In genomic region chr2:43270930-43271615, GRCh38 we compare ENCODE assay signal across 1 cellular context.
TF ChIP-seq lines count a peak whose summit lies in the region.

No MANE protein-coding gene starts in this region.

TF ChIP-seq in WTC11, 78 proteins besides CTCF, POLR2A, EP300 and RAD21 (continued from another document):
- TF ChIP-seq ZNF512 (CRISPR knock-in tag; IDR thresholded peaks at IDR 0.05; ENCODE audit: borderline replicate concordance) (no peak), ZNF423 (CRISPR knock-in tag; IDR thresholded peaks at IDR 0.05) (no peak), ZNF416 (CRISPR knock-in tag; IDR thresholded peaks at IDR 0.05) (no peak), ESRRA (CRISPR knock-in tag; IDR thresholded peaks at IDR 0.05; ENCODE audit: borderline replicate concordance) (no peak), RORB (CRISPR knock-in tag; IDR thresholded peaks at IDR 0.05) (no peak), CDX4 (CRISPR knock-in tag; IDR thresholded peaks at IDR 0.05; ENCODE audit: borderline replicate concordance) (no peak), ZNF532 (CRISPR knock-in tag; IDR thresholded peaks at IDR 0.05; ENCODE audit: borderline replicate concordance) (no peak), PREB (CRISPR knock-in tag; IDR thresholded peaks at IDR 0.05; ENCODE audit: borderline replicate concordance) (no peak), E2F4 (CRISPR knock-in tag; IDR thresholded peaks at IDR 0.05; ENCODE audit: borderline replicate concordance, low read depth) (no peak), NFYB (CRISPR knock-in tag; conservative IDR thresholded peaks at IDR 0.05; ENCODE audit: low read depth) (no peak), TEAD1 (CRISPR knock-in tag; IDR thresholded peaks at IDR 0.05) (no peak)
